13 cellular contexts compared by ENCODE assay signal in the genomic region with DNA sequence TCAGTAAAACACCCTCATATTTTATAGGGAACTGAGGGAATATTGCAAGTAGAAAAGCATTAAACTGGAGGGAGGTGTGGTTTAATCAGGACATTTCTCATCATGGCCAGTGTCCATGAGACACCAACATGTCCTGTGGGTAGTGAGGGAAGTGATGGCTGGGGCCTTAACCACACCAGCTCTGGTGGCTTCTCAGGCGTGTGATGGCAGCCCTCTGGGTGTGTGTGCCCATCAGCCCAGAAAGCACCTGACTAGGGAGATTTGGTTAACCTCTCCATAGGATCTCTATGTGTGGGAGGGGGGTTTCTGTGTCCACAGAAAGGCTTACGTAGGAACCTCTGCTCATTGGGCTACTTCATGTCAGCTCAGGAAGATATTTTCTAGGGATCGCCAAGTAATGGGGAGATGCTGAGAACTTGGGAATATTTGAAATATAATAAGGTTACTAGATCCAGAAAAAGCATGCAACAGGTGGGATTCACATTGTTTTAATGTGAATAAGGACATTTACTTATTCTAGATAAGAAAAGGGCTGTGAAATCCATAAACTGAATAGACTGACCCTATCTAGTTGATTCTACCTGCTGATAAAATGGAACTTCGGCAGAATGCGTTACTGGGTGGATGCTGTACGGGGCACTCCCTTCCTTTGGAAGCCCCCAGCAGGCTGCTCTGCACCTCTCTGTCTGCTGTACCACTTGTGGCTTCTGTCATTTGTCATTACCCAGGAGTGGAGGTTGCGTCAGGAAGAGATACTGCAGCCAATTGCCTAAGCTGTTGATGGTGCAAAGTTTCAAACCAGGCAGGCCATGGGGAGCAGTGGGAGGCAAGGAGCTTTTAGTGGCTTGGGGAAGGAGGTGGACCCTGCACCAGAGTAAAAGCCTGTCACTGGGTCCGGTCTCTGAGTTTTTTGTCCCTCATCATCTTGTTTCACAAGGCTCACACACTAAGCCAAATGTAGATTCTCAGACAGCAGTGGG.
"Had no signal": no experiment of that assay in that cellular context is flagged by ENCODE, and none has a peak within 500 bp of the region (broad histone marks: within the 10 kb centered on the region; RNA-seq: fewer than 3 reads in every experiment).

No MANE protein-coding gene starts in this region.

- H3K9me3 Mint-ChIP-seq: activated CD4-positive, alpha-beta T cell treated with anti-CD3 and anti-CD28 coated beads, Interleukin-2, amount 10 ng/mL, durations not matched to agents 7 days and 5 days; activated T-helper 1 cell treated with anti-CD3 and anti-CD28 coated beads, Interleukin-12 subunit alpha, Interleukin-12 subunit beta, Interleukin-2, Interleukin-4 antibody, amounts not matched to agents 30 ng/mL and 10 ng/mL and 1 ng/mL, durations not matched to agents 14 hours and 24 hours and 36 hours; natural killer cell treated with Interleukin-12 subunit alpha and Interleukin-12 subunit beta and Interleukin-15 and Interleukin-18, amount 100 ng/mL, for 72 hours; T-helper 2 cell treated with Interferon-gamma antibody and Interleukin-4, amounts not matched to agents 5 μg/mL and 100 μg/mL, for 36 hours had no signal

- ATAC-seq: natural killer cell treated with Interleukin-12 subunit alpha and Interleukin-12 subunit beta and Interleukin-15 and Interleukin-18, amount 100 ng/mL, for 72 hours had no signal

- H3K4me3 Mint-ChIP-seq: activated CD4-positive, alpha-beta T cell treated with anti-CD3 and anti-CD28 coated beads, Interleukin-2, amount 10 ng/mL, durations not matched to agents 7 days and 5 days; activated T-helper 1 cell treated with anti-CD3 and anti-CD28 coated beads, Interleukin-12 subunit alpha, Interleukin-12 subunit beta, Interleukin-2, Interleukin-4 antibody, amounts not matched to agents 30 ng/mL and 10 ng/mL and 1 ng/mL, durations not matched to agents 14 hours and 24 hours and 36 hours; natural killer cell treated with Interleukin-12 subunit alpha and Interleukin-12 subunit beta and Interleukin-15 and Interleukin-18, amount 100 ng/mL, for 72 hours; T-helper 2 cell treated with Interferon-gamma antibody and Interleukin-4, amounts not matched to agents 5 μg/mL and 100 μg/mL, for 36 hours had no signal

- H3K27me3 Mint-ChIP-seq: activated CD4-positive, alpha-beta T cell treated with anti-CD3 and anti-CD28 coated beads, Interleukin-2, amount 10 ng/mL, durations not matched to agents 7 days and 5 days; natural killer cell treated with Interleukin-12 subunit alpha and Interleukin-12 subunit beta and Interleukin-15 and Interleukin-18, amount 100 ng/mL, for 72 hours had no signal

- H3K4me3 ChIP-seq: ascending aorta, left ventricle myocardium inferior, stomach, thyroid gland had no signal

- H3K27ac Mint-ChIP-seq: activated CD4-positive, alpha-beta T cell treated with anti-CD3 and anti-CD28 coated beads, Interleukin-2, amount 10 ng/mL, durations not matched to agents 7 days and 5 days; activated T-helper 1 cell treated with anti-CD3 and anti-CD28 coated beads, Interleukin-12 subunit alpha, Interleukin-12 subunit beta, Interleukin-2, Interleukin-4 antibody, amounts not matched to agents 30 ng/mL and 10 ng/mL and 1 ng/mL, durations not matched to agents 14 hours and 24 hours and 36 hours; natural killer cell treated with Interleukin-12 subunit alpha and Interleukin-12 subunit beta and Interleukin-15 and Interleukin-18, amount 100 ng/mL, for 72 hours had no signal

- DNase-seq: activated CD4-positive, alpha-beta T cell treated with anti-CD3 and anti-CD28 coated beads, Interleukin-2, amount 10 ng/mL, durations not matched to agents 7 days and 5 days; activated naive CD4-positive, alpha-beta T cell treated with Interleukin-2 at 50 U/mL for 16 hours; left ventricle myocardium inferior; occipital lobe; stimulated activated CD4-positive, alpha-beta T cell treated with anti-CD3 and anti-CD28 coated beads, Interleukin-15, amount 100 ng/mL, for 24 hours; stimulated activated CD4-positive, alpha-beta T cell treated with anti-CD3 and anti-CD28 coated beads, Interleukin-4, amount 100 ng/mL, for 1 hour; stomach; SW 1271; thyroid gland had no signal

- H3K27ac ChIP-seq: ascending aorta, stomach, thyroid gland had no signal

- H3K9me3 ChIP-seq: ascending aorta, left ventricle myocardium inferior, stomach, thyroid gland had no signal

- H3K27me3 ChIP-seq: ascending aorta, stomach, thyroid gland had no signal

- H3K4me1 ChIP-seq: ascending aorta had no signal
